Comparison of ENCODE assay signal across 1 cellular context in the genomic region with DNA sequence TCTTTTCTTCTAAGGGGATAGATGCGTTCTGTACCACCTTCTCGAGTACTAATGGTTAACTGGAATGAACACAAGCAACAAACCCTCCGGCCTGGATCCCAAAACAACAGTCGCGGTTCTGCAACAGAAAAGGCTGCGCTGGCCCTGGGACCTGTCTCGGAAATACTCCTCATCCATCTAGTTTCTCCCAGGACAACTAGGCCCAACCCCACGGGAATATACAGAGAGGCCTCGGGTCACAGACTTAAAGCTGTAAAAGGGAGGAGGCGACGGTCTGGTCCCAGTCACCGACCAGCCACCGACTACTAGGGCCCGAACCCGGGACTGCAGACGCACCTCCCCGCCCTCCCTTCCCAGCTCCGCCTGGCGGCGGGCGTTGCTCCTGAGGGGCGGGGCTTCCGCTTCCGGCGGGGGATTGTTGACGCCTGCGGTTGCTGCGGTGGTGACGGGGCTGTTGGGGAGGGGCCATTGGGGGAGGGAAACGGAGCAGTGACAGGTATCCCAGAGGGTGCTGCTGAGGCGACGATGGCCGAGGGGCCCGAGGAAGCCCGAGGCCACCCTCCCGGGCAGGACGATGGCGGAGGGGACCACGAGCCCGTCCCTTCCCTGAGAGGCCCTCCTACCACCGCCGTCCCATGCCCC.
TF ChIP-seq lines count a peak whose summit lies in the region.

A gene with protein sequence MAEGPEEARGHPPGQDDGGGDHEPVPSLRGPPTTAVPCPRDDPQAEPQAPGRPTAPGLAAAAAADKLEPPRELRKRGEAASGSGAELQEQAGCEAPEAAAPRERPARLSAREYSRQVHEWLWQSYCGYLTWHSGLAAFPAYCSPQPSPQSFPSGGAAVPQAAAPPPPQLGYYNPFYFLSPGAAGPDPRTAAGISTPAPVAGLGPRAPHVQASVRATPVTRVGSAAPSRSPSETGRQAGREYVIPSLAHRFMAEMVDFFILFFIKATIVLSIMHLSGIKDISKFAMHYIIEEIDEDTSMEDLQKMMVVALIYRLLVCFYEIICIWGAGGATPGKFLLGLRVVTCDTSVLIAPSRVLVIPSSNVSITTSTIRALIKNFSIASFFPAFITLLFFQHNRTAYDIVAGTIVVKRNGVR (plus strand): TSS at position 418 of the 642 bp plus-strand sequence. CDS start 108 bp downstream, at position 526.

TF ChIP-seq in HEK293, 187 proteins besides CTCF, POLR2A, EP300 and RAD21 (continued from another document and continues in another):
- TF ChIP-seq, protein P1, sequence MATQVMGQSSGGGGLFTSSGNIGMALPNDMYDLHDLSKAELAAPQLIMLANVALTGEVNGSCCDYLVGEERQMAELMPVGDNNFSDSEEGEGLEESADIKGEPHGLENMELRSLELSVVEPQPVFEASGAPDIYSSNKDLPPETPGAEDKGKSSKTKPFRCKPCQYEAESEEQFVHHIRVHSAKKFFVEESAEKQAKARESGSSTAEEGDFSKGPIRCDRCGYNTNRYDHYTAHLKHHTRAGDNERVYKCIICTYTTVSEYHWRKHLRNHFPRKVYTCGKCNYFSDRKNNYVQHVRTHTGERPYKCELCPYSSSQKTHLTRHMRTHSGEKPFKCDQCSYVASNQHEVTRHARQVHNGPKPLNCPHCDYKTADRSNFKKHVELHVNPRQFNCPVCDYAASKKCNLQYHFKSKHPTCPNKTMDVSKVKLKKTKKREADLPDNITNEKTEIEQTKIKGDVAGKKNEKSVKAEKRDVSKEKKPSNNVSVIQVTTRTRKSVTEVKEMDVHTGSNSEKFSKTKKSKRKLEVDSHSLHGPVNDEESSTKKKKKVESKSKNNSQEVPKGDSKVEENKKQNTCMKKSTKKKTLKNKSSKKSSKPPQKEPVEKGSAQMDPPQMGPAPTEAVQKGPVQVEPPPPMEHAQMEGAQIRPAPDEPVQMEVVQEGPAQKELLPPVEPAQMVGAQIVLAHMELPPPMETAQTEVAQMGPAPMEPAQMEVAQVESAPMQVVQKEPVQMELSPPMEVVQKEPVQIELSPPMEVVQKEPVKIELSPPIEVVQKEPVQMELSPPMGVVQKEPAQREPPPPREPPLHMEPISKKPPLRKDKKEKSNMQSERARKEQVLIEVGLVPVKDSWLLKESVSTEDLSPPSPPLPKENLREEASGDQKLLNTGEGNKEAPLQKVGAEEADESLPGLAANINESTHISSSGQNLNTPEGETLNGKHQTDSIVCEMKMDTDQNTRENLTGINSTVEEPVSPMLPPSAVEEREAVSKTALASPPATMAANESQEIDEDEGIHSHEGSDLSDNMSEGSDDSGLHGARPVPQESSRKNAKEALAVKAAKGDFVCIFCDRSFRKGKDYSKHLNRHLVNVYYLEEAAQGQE (tag by site-specific recombination; IDR thresholded peaks at IDR 0.05): no peak
- TF ChIP-seq ZFP41 (tag by site-specific recombination; IDR thresholded peaks at IDR 0.05; ENCODE audit: borderline replicate concordance) (no peak), ZNF391 (tag by site-specific recombination; IDR thresholded peaks at IDR 0.05; ENCODE audit: borderline replicate concordance, low read depth) (no peak; the same call in 1 of the 2 replicates), GLI4 (tag by site-specific recombination; IDR thresholded peaks at IDR 0.05) (no peak), ZBTB1 (tag by site-specific recombination; IDR thresholded peaks at IDR 0.05) (peak; percentile 96), ZNF768 (tag by site-specific recombination; IDR thresholded peaks at IDR 0.05) (no peak), ZNF140 (tag by site-specific recombination; IDR thresholded peaks at IDR 0.05) (no peak), ZFP3 (tag by site-specific recombination; IDR thresholded peaks at IDR 0.05; ENCODE audit: low read depth) (no peak), ZNF324 (tag by site-specific recombination; IDR thresholded peaks at IDR 0.05) (no peak), ZNF561 (tag by site-specific recombination; IDR thresholded peaks at IDR 0.05; ENCODE audit: borderline replicate concordance) (no peak), KLF7 (tag by site-specific recombination; IDR thresholded peaks at IDR 0.05; ENCODE audit: borderline replicate concordance) (peak; percentile 63; the same call in 1 of the 2 replicates), ZNF223 (tag by site-specific recombination; IDR thresholded peaks at IDR 0.05) (no peak), ZNF335 (tag by site-specific recombination; conservative IDR thresholded peaks at IDR 0.05) (no peak), ZNF677 (tag by site-specific recombination; IDR thresholded peaks at IDR 0.05) (no peak), ZNF664 (tag by site-specific recombination; IDR thresholded peaks at IDR 0.05) (no peak), ZNF114 (tag by site-specific recombination; IDR thresholded peaks at IDR 0.05) (no peak), ZNF239 (tag by site-specific recombination; IDR thresholded peaks at IDR 0.05) (no peak), ZNF510 (tag by site-specific recombination; IDR thresholded peaks at IDR 0.05; ENCODE audit: insufficient replicate concordance) (no peak), SCRT1 (tag by site-specific recombination; IDR thresholded peaks at IDR 0.05; ENCODE audit: borderline replicate concordance) (no peak), ZNF521 (tag by site-specific recombination; IDR thresholded peaks at IDR 0.05) (no peak), ZNF549 (tag by site-specific recombination; IDR thresholded peaks at IDR 0.05) (no peak), MEIS1 (CRISPR knock-in tag; IDR thresholded peaks at IDR 0.05; ENCODE audit: borderline replicate concordance) (no peak), ZBTB20 (tag by site-specific recombination; IDR thresholded peaks at IDR 0.05) (peak; percentile 70)
- TF ChIP-seq, protein P2, sequence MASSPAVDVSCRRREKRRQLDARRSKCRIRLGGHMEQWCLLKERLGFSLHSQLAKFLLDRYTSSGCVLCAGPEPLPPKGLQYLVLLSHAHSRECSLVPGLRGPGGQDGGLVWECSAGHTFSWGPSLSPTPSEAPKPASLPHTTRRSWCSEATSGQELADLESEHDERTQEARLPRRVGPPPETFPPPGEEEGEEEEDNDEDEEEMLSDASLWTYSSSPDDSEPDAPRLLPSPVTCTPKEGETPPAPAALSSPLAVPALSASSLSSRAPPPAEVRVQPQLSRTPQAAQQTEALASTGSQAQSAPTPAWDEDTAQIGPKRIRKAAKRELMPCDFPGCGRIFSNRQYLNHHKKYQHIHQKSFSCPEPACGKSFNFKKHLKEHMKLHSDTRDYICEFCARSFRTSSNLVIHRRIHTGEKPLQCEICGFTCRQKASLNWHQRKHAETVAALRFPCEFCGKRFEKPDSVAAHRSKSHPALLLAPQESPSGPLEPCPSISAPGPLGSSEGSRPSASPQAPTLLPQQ (tag by site-specific recombination; IDR thresholded peaks at IDR 0.05): peak; percentile 60; the same call in 1 of the 2 replicates
- TF ChIP-seq, protein P3, sequence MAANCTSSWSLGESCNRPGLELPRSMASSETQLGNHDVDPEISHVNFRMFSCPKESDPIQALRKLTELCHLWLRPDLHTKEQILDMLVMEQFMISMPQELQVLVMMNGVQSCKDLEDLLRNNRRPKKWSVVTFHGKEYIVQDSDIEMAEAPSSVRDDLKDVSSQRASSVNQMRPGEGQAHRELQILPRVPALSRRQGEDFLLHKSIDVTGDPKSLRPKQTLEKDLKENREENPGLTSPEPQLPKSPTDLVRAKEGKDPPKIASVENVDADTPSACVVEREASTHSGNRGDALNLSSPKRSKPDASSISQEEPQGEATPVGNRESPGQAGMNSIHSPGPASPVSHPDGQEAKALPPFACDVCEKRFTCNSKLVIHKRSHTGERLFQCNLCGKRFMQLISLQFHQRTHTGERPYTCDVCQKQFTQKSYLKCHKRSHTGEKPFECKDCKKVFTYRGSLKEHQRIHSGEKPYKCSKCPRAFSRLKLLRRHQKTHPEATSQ (tag by site-specific recombination; IDR thresholded peaks at IDR 0.05): no peak
- TF ChIP-seq, protein P4, sequence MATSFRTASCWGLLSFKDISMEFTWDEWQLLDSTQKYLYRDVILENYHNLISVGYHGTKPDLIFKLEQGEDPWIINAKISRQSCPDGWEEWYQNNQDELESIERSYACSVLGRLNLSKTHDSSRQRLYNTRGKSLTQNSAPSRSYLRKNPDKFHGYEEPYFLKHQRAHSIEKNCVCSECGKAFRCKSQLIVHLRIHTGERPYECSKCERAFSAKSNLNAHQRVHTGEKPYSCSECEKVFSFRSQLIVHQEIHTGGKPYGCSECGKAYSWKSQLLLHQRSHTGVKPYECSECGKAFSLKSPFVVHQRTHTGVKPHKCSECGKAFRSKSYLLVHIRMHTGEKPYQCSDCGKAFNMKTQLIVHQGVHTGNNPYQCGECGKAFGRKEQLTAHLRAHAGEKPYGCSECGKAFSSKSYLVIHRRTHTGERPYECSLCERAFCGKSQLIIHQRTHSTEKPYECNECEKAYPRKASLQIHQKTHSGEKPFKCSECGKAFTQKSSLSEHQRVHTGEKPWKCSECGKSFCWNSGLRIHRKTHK (tag by site-specific recombination; IDR thresholded peaks at IDR 0.05): no peak
- TF ChIP-seq, protein P5, sequence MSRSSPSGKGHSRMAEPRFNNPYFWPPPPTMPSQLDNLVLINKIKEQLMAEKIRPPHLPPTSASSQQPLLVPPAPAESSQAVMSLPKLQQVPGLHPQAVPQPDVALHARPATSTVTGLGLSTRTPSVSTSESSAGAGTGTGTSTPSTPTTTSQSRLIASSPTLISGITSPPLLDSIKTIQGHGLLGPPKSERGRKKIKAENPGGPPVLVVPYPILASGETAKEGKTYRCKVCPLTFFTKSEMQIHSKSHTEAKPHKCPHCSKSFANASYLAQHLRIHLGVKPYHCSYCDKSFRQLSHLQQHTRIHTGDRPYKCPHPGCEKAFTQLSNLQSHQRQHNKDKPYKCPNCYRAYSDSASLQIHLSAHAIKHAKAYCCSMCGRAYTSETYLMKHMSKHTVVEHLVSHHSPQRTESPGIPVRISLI (tag by site-specific recombination; IDR thresholded peaks at IDR 0.05): no peak
- TF ChIP-seq, protein P6, sequence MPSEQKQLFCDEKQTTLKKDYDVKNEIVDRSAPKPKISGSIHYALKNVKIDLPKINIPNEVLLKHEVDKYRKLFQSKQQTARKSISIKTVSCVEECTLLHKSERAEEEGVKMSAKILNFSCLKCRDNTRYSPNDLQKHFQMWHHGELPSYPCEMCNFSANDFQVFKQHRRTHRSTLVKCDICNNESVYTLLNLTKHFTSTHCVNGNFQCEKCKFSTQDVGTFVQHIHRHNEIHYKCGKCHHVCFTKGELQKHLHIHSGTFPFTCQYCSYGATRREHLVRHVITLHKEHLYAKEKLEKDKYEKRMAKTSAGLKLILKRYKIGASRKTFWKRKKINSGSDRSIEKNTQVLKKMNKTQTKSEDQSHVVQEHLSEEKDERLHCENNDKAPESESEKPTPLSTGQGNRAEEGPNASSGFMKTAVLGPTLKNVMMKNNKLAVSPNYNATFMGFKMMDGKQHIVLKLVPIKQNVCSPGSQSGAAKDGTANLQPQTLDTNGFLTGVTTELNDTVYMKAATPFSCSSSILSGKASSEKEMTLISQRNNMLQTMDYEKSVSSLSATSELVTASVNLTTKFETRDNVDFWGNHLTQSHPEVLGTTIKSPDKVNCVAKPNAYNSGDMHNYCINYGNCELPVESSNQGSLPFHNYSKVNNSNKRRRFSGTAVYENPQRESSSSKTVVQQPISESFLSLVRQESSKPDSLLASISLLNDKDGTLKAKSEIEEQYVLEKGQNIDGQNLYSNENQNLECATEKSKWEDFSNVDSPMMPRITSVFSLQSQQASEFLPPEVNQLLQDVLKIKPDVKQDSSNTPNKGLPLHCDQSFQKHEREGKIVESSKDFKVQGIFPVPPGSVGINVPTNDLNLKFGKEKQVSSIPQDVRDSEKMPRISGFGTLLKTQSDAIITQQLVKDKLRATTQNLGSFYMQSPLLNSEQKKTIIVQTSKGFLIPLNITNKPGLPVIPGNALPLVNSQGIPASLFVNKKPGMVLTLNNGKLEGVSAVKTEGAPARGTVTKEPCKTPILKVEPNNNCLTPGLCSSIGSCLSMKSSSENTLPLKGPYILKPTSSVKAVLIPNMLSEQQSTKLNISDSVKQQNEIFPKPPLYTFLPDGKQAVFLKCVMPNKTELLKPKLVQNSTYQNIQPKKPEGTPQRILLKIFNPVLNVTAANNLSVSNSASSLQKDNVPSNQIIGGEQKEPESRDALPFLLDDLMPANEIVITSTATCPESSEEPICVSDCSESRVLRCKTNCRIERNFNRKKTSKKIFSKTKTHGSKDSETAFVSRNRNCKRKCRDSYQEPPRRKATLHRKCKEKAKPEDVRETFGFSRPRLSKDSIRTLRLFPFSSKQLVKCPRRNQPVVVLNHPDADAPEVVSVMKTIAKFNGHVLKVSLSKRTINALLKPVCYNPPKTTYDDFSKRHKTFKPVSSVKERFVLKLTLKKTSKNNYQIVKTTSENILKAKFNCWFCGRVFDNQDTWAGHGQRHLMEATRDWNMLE (tag by site-specific recombination; conservative IDR thresholded peaks at IDR 0.05; ENCODE audit: low read depth): peak; percentile 68
- TF ChIP-seq, protein P7, sequence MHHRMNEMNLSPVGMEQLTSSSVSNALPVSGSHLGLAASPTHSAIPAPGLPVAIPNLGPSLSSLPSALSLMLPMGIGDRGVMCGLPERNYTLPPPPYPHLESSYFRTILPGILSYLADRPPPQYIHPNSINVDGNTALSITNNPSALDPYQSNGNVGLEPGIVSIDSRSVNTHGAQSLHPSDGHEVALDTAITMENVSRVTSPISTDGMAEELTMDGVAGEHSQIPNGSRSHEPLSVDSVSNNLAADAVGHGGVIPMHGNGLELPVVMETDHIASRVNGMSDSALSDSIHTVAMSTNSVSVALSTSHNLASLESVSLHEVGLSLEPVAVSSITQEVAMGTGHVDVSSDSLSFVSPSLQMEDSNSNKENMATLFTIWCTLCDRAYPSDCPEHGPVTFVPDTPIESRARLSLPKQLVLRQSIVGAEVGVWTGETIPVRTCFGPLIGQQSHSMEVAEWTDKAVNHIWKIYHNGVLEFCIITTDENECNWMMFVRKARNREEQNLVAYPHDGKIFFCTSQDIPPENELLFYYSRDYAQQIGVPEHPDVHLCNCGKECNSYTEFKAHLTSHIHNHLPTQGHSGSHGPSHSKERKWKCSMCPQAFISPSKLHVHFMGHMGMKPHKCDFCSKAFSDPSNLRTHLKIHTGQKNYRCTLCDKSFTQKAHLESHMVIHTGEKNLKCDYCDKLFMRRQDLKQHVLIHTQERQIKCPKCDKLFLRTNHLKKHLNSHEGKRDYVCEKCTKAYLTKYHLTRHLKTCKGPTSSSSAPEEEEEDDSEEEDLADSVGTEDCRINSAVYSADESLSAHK (tag by site-specific recombination; IDR thresholded peaks at IDR 0.05): no peak
- TF ChIP-seq, protein P8, sequence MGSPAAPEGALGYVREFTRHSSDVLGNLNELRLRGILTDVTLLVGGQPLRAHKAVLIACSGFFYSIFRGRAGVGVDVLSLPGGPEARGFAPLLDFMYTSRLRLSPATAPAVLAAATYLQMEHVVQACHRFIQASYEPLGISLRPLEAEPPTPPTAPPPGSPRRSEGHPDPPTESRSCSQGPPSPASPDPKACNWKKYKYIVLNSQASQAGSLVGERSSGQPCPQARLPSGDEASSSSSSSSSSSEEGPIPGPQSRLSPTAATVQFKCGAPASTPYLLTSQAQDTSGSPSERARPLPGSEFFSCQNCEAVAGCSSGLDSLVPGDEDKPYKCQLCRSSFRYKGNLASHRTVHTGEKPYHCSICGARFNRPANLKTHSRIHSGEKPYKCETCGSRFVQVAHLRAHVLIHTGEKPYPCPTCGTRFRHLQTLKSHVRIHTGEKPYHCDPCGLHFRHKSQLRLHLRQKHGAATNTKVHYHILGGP (tag by site-specific recombination; IDR thresholded peaks at IDR 0.05): no peak
- TF ChIP-seq, protein P9, sequence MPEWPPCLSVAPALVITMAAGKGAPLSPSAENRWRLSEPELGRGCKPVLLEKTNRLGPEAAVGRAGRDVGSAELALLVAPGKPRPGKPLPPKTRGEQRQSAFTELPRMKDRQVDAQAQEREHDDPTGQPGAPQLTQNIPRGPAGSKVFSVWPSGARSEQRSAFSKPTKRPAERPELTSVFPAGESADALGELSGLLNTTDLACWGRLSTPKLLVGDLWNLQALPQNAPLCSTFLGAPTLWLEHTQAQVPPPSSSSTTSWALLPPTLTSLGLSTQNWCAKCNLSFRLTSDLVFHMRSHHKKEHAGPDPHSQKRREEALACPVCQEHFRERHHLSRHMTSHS (tag by site-specific recombination; IDR thresholded peaks at IDR 0.05): no peak
